ENCODE assay signal across 2 cellular contexts in the genomic region with DNA sequence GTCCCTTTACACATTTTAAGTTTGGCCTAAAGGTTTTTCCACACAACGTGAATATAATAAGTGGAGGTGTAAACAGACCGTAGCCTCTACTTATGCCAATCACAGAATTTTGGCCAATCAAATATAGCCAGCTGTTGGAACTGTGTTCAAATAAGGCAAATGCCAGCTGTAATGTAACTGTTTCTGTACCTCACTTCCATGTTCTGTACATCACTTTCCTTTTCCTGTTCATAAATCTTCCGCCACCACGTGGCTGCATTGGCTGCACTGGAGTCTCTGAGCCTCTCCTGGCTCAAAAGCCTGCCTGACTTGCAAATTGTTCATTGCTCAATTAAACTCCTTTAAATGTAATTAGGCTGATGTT.
TF ChIP-seq lines count a peak whose summit lies in the region.

No MANE protein-coding gene starts in this region.

TF ChIP-seq in SK-N-SH, 30 proteins besides CTCF, POLR2A, EP300 and RAD21 (continued from another document):
- TF ChIP-seq, protein P1, sequence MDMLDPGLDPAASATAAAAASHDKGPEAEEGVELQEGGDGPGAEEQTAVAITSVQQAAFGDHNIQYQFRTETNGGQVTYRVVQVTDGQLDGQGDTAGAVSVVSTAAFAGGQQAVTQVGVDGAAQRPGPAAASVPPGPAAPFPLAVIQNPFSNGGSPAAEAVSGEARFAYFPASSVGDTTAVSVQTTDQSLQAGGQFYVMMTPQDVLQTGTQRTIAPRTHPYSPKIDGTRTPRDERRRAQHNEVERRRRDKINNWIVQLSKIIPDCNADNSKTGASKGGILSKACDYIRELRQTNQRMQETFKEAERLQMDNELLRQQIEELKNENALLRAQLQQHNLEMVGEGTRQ (IDR thresholded peaks at IDR 0.05; ENCODE audit: borderline replicate concordance, low read depth, low read length), result no peak
- no peak for TF ChIP-seq GABPA (IDR thresholded peaks at IDR 0.05; ENCODE audit: low read depth)
- no peak for TF ChIP-seq RCOR1 (IDR thresholded peaks at IDR 0.05; ENCODE audit: low read length)
- TF ChIP-seq, protein P2, sequence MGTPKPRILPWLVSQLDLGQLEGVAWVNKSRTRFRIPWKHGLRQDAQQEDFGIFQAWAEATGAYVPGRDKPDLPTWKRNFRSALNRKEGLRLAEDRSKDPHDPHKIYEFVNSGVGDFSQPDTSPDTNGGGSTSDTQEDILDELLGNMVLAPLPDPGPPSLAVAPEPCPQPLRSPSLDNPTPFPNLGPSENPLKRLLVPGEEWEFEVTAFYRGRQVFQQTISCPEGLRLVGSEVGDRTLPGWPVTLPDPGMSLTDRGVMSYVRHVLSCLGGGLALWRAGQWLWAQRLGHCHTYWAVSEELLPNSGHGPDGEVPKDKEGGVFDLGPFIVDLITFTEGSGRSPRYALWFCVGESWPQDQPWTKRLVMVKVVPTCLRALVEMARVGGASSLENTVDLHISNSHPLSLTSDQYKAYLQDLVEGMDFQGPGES (IDR thresholded peaks at IDR 0.05; ENCODE audit: low read depth, low read length), result no peak
- TF ChIP-seq, protein P3, sequence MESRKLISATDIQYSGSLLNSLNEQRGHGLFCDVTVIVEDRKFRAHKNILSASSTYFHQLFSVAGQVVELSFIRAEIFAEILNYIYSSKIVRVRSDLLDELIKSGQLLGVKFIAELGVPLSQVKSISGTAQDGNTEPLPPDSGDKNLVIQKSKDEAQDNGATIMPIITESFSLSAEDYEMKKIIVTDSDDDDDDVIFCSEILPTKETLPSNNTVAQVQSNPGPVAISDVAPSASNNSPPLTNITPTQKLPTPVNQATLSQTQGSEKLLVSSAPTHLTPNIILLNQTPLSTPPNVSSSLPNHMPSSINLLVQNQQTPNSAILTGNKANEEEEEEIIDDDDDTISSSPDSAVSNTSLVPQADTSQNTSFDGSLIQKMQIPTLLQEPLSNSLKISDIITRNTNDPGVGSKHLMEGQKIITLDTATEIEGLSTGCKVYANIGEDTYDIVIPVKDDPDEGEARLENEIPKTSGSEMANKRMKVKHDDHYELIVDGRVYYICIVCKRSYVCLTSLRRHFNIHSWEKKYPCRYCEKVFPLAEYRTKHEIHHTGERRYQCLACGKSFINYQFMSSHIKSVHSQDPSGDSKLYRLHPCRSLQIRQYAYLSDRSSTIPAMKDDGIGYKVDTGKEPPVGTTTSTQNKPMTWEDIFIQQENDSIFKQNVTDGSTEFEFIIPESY (IDR thresholded peaks at IDR 0.05; ENCODE audit: borderline replicate concordance, low read depth), result no peak
- no peak for TF ChIP-seq FOXJ3 (CRISPR knock-in tag; IDR thresholded peaks at IDR 0.05)

TF ChIP-seq in SK-N-SH treated with all-trans-retinoic acid at 6 μM for 48 hours, 23 proteins besides CTCF, POLR2A, EP300 and RAD21 (continued from another document):
- TF ChIP-seq, protein P4, sequence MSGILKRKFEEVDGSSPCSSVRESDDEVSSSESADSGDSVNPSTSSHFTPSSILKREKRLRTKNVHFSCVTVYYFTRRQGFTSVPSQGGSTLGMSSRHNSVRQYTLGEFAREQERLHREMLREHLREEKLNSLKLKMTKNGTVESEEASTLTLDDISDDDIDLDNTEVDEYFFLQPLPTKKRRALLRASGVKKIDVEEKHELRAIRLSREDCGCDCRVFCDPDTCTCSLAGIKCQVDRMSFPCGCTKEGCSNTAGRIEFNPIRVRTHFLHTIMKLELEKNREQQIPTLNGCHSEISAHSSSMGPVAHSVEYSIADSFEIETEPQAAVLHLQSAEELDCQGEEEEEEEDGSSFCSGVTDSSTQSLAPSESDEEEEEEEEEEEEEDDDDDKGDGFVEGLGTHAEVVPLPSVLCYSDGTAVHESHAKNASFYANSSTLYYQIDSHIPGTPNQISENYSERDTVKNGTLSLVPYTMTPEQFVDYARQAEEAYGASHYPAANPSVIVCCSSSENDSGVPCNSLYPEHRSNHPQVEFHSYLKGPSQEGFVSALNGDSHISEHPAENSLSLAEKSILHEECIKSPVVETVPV (CRISPR knock-in tag; IDR thresholded peaks at IDR 0.05), result no peak
- TF ChIP-seq ZNF8 (CRISPR knock-in tag; IDR thresholded peaks at IDR 0.05), result no peak
- TF ChIP-seq SNAI2 (CRISPR knock-in tag; IDR thresholded peaks at IDR 0.05), result no peak
- TF ChIP-seq ARNTL (CRISPR knock-in tag; IDR thresholded peaks at IDR 0.05; ENCODE audit: borderline replicate concordance, low read depth), result no peak
- TF ChIP-seq ZFP30 (CRISPR knock-in tag; IDR thresholded peaks at IDR 0.05), result no peak
- no peak for TF ChIP-seq ZFP3 (CRISPR knock-in tag; IDR thresholded peaks at IDR 0.05)
- TF ChIP-seq TCF4 (CRISPR knock-in tag; IDR thresholded peaks at IDR 0.05; ENCODE audit: borderline replicate concordance), result no peak
- TF ChIP-seq OSR1 (CRISPR knock-in tag; IDR thresholded peaks at IDR 0.05), result no peak
- TF ChIP-seq ESRRG (CRISPR knock-in tag; IDR thresholded peaks at IDR 0.05), result no peak
- no peak for TF ChIP-seq ZNF565 (CRISPR knock-in tag; conservative IDR thresholded peaks at IDR 0.05; ENCODE audit: low read depth)
- TF ChIP-seq, protein P5, sequence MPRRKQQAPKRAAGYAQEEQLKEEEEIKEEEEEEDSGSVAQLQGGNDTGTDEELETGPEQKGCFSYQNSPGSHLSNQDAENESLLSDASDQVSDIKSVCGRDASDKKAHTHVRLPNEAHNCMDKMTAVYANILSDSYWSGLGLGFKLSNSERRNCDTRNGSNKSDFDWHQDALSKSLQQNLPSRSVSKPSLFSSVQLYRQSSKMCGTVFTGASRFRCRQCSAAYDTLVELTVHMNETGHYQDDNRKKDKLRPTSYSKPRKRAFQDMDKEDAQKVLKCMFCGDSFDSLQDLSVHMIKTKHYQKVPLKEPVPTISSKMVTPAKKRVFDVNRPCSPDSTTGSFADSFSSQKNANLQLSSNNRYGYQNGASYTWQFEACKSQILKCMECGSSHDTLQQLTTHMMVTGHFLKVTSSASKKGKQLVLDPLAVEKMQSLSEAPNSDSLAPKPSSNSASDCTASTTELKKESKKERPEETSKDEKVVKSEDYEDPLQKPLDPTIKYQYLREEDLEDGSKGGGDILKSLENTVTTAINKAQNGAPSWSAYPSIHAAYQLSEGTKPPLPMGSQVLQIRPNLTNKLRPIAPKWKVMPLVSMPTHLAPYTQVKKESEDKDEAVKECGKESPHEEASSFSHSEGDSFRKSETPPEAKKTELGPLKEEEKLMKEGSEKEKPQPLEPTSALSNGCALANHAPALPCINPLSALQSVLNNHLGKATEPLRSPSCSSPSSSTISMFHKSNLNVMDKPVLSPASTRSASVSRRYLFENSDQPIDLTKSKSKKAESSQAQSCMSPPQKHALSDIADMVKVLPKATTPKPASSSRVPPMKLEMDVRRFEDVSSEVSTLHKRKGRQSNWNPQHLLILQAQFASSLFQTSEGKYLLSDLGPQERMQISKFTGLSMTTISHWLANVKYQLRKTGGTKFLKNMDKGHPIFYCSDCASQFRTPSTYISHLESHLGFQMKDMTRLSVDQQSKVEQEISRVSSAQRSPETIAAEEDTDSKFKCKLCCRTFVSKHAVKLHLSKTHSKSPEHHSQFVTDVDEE (CRISPR knock-in tag; IDR thresholded peaks at IDR 0.05), result no peak
- TF ChIP-seq PPARA (CRISPR knock-in tag; IDR thresholded peaks at IDR 0.05; ENCODE audit: borderline replicate concordance), result no peak
